In the genomic region with DNA sequence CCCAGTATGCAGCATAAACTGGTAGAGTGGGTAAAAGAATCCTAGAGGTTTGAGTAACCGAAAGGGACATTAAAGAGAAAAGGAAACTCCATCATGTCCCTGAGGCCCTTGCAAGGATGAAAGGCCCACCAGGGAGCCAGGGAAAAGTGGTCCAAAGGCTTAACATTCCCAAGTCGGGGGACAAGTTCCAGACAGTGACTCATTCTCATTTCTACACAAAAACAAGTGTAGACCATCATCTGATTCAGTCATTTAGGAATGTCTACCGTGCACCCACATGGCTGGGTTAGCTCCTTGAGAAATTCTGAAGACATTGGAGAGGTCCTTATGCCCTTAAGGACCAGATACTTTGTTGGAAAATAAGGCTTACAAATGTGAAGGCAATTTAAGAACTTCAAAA, we compare ENCODE assay signal across 13 cellular contexts. TPM values are rescaled to one million over a fixed set of nuclear protein-coding genes. Genes with fewer than 3 reads are reported as not detected.
DNase-seq lines count a peak whose midpoint lies in the region; ATAC-seq and TF ChIP-seq lines count a peak whose summit lies in the region.
"Had no signal": no experiment of that assay in that cellular context is flagged by ENCODE, and none has a peak within 500 bp of the region (broad histone marks: within the 10 kb centered on the region; RNA-seq: fewer than 3 reads in every experiment).

No MANE protein-coding gene starts in this region.

- peak; percentile 64 for DNase-seq in AG08396 (ENCODE audit: low spot score)
- DNase-seq in NT2/D1 (ENCODE audit: low read depth, low spot score): peak; percentile 77
- peak; percentile 83 for DNase-seq in epithelial cell of proximal tubule (ENCODE audit: low read depth)
- DNase-seq in germinal center (ENCODE audit: low spot score): no peak
- DNase-seq in stimulated activated CD4-positive, alpha-beta T cell treated with anti-CD3 and anti-CD28 coated beads, Interleukin-15, amount 100 ng/mL, for 24 hours: no peak
- no peak for DNase-seq in NCI-H1930 (lab: John Stamatoyannopoulos, UW)
- DNase-seq: BE2C, naive B cell, NCI-H1092, Peyer's patch had no signal

- WGBS in mesodermal cell (ENCODE audit: insufficient coverage in 2 of 2), 2 experiments: 31 to 50% methylated on average over 1 to 2 of the region's 3 CpGs

- no peaks in the 10 kb centered on the region for H3K4me1 ChIP-seq in NT2/D1 (ENCODE audit: insufficient read depth, insufficient read length)
- peaks cover 17% of the 10 kb centered on the region for H3K4me1 ChIP-seq in mesodermal cell (ENCODE audit: control insufficient read depth, insufficient read depth, low read length, poor library complexity, severe bottlenecking)
- H3K4me1 ChIP-seq: BE2C, Peyer's patch had no signal

- peak overlapping the region; percentile 67 for H3K27ac ChIP-seq in mesodermal cell (ENCODE audit: low read depth, low read length, severe bottlenecking)
- H3K27ac ChIP-seq: Peyer's patch had no signal

- no peak for TF ChIP-seq CTCF in epithelial cell of proximal tubule (conservative IDR thresholded peaks at IDR 0.05; ENCODE audit: low read depth, low read length)

- H3K9me3 ChIP-seq in NT2/D1 (ENCODE audit: insufficient read depth, low read length) (0 out of 2 replicates have a peak, but pooled peaks cover 6% of the 10 kb centered on the region), mesodermal cell (ENCODE audit: control insufficient read depth, low read length) (no peaks in the 10 kb centered on the region)
- H3K9me3 ChIP-seq: BE2C, Peyer's patch had no signal

- H3K4me3 ChIP-seq in NT2/D1 (ENCODE audit: insufficient read length, low read depth) (no peak overlapping the region), epithelial cell of proximal tubule (ENCODE audit: low read depth, low read length) (no peak overlapping the region), mesodermal cell (ENCODE audit: extremely low read depth, insufficient read depth, low read length, poor library complexity, severe bottlenecking) (no peak overlapping the region)
- H3K4me3 ChIP-seq: Peyer's patch had no signal

- H3K36me3 ChIP-seq in NT2/D1 (ENCODE audit: insufficient read depth, insufficient read length, low read length) (no peaks in the 10 kb centered on the region), mesodermal cell (ENCODE audit: control insufficient read depth, insufficient read depth, low read length) (no peaks in the 10 kb centered on the region)
- H3K36me3 ChIP-seq: BE2C, Peyer's patch had no signal

- no peak for ATAC-seq in HG02610 (IDR thresholded peaks at IDR 0.05; ENCODE audit: unreplicated experiment)
- ATAC-seq: activated CD4-positive, CD25-positive, alpha-beta regulatory T cell treated with anti-CD3 and anti-CD28 coated beads, Interleukin-2, amount 50 U/mL, for 24 hours had no signal

- no peaks in the 10 kb centered on the region for H3K27me3 ChIP-seq in NT2/D1 (ENCODE audit: insufficient read depth, insufficient read length)

- no peak overlapping the region for H3K9ac ChIP-seq in NT2/D1 (ENCODE audit: insufficient read length, low read depth)

RNA-seq across cellular contexts. Expression of gene NOX4, which starts 4.8 kb away (rescaled TPM):
- 9.3 and 11.6 TPM in 2 replicates for total RNA-seq in epithelial cell of proximal tubule
- 5.0 TPM for polyA plus RNA-seq in mesodermal cell (2013, experiment 1 of 2)
- polyA plus RNA-seq in mesodermal cell (2013, experiment 2 of 2): 3.4 TPM

Comparison
In these comparisons a context has a peak if more than half of its experiments do, and no peak if none do; other contexts are left out.
1. DNase-seq: peak in AG08396 (single experiment), NT2/D1 (single experiment) and epithelial cell of proximal tubule (single experiment); none in germinal center (single experiment), stimulated activated CD4-positive, alpha-beta T cell treated with anti-CD3 and anti-CD28 coated beads, Interleukin-15, amount 100 ng/mL, for 24 hours (single experiment) and NCI-H1930 (0 of 2).